In genomic region chr5:43661102-43661501, GRCh38 we compare ENCODE assay signal across 9 cellular contexts. TPM values are rescaled to one million over a fixed set of nuclear protein-coding genes. Genes with fewer than 3 reads are reported as not detected.
DNase-seq lines count a peak whose midpoint lies in the region; ATAC-seq and TF ChIP-seq lines count a peak whose summit lies in the region.
"Had no signal": no experiment of that assay in that cellular context is flagged by ENCODE, and none has a peak within 500 bp of the region (broad histone marks: within the 10 kb centered on the region; RNA-seq: fewer than 3 reads in every experiment).

No MANE protein-coding gene starts in this region.

- ATAC-seq in GM21381 (IDR thresholded peaks at IDR 0.05; ENCODE audit: unreplicated experiment) = no peak

- intact Hi-C loops in activated CD4-positive, alpha-beta memory T cell treated with anti-CD3 and anti-CD28 coated beads for 36 hours (cut with micrococcal nuclease) = no loop called here

- no peak for TF ChIP-seq CTCF in WERI-Rb-1 (IDR thresholded peaks at IDR 0.05; ENCODE audit: low read depth, low read length)

- H3K4me3 Mint-ChIP-seq in activated CD4-positive, alpha-beta memory T cell treated with anti-CD3 and anti-CD28 coated beads for 36 hours = no peak overlapping the region
- H3K4me3 Mint-ChIP-seq: immature natural killer cell had no signal

- H3K27me3 ChIP-seq in WERI-Rb-1 (ENCODE audit: insufficient read depth, low read depth, severe bottlenecking) = no peaks in the 10 kb centered on the region

- DNase-seq in COR-L47 (lab: John Stamatoyannopoulos, UW) = peak; percentile 34
- peak; percentile 58 for DNase-seq in HT-29 (ENCODE audit: low spot score)
- peak; percentile 25 for DNase-seq in WERI-Rb-1
- DNase-seq in kidney glomerular epithelial cell (lab: John Stamatoyannopoulos, UW) = peak; percentile 37
- no peak for DNase-seq in activated CD4-positive, alpha-beta memory T cell treated with anti-CD3 and anti-CD28 coated beads for 36 hours
- no peak for DNase-seq in NCI-H510A (lab: John Stamatoyannopoulos, UW)
- DNase-seq in NCI-H510A treated with DMSO at 0.1 percent for 48 hours (lab: John Stamatoyannopoulos, UW) = no peak

- no peaks in the 10 kb centered on the region for H3K27me3 Mint-ChIP-seq in activated CD4-positive, alpha-beta memory T cell treated with anti-CD3 and anti-CD28 coated beads for 36 hours

- H3K9me3 Mint-ChIP-seq in activated CD4-positive, alpha-beta memory T cell treated with anti-CD3 and anti-CD28 coated beads for 36 hours = peaks cover 3% of the 10 kb centered on the region
- H3K9me3 Mint-ChIP-seq: immature natural killer cell had no signal

- no peaks in the 10 kb centered on the region for H3K9me3 ChIP-seq in WERI-Rb-1 (ENCODE audit: severe bottlenecking)

- H3K4me1 Mint-ChIP-seq in activated CD4-positive, alpha-beta memory T cell treated with anti-CD3 and anti-CD28 coated beads for 36 hours (ENCODE audit: low read depth) = no peaks in the 10 kb centered on the region

- POLR2A ChIA-PET in activated CD4-positive, alpha-beta memory T cell treated with anti-CD3 and anti-CD28 coated beads for 36 hours (lab: Charles Lee) = no interaction called here

- peaks cover 31% of the 10 kb centered on the region for H3K36me3 ChIP-seq in WERI-Rb-1

- H3K36me3 Mint-ChIP-seq in activated CD4-positive, alpha-beta memory T cell treated with anti-CD3 and anti-CD28 coated beads for 36 hours = peaks cover 60% of the 10 kb centered on the region

- H3K4me3 ChIP-seq in WERI-Rb-1 (ENCODE audit: low read depth, low read length) = no peak overlapping the region

- CTCF ChIA-PET in activated CD4-positive, alpha-beta memory T cell treated with anti-CD3 and anti-CD28 coated beads for 36 hours (lab: Charles Lee) = interaction anchor here (0.6 to 1.3 kb wide), 5 partner anchors 12 to 830 kb away, joined by 3 to 4 read pairs (median 3); no protein-coding TSS in a partner anchor

- no peak overlapping the region for H3K27ac ChIP-seq in WERI-Rb-1

- H3K27ac Mint-ChIP-seq in activated CD4-positive, alpha-beta memory T cell treated with anti-CD3 and anti-CD28 coated beads for 36 hours = no peak overlapping the region

RNA-seq across cellular contexts. Expression of gene NNT, which starts 58.1 kb away (rescaled TPM):
- total RNA-seq in HT-29 (2014; rRNA removed; shearing (Covaris generic)) = 17.5 and 21.0 TPM in 2 replicates
- total RNA-seq in activated CD4-positive, alpha-beta memory T cell treated with anti-CD3 and anti-CD28 coated beads for 36 hours = 10 to 100 TPM; 96.6 to 99.9 TPM

Comparison
In these comparisons a context has a peak if more than half of its experiments do, and no peak if none do; other contexts are left out.
1. DNase-seq: peak in COR-L47 (single experiment), HT-29 (single experiment), WERI-Rb-1 (single experiment) and kidney glomerular epithelial cell (single experiment); none in activated CD4-positive, alpha-beta memory T cell treated with anti-CD3 and anti-CD28 coated beads for 36 hours (single experiment), NCI-H510A (single experiment) and NCI-H510A treated with DMSO at 0.1 percent for 48 hours (single experiment).